33 cellular contexts compared by ENCODE assay signal in the genomic region with DNA sequence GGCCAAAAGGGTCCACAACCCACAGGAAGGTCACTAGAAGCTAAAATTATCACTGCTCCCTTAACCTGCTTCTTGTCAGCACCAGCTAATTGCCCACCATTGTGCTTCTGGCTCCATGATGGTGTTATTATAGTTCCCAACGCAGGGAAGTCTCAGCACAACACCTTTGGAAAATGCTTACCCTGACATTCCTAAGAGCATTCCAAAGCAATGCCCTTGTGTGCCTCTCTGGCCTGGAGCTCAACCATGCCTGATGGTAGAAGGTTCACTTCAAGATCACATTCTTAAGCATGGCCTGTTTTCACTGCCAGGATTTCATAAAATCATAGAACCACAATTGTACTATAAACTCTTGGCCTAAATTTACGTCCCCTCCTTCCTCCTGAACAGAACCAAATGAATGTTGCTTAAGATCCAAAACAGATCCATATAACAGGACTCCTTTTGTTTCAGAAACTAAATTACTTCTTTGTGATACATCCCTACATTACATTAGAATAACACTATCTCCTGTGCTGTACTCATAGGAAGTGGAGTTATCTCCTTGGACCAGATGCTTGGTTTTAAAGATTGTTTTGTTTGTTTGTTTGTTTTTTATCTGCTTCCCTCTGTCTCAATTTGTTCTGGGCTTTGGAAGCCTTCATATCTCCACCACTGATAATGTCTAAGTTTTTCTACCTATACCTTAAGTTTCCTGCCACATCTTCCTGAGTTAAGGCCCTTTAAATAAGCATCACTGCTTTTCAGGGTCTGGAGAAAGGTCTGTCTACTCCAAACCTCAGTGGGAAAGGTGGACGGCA. TPM values are rescaled to one million over a fixed set of nuclear protein-coding genes. Genes with fewer than 3 reads are reported as not detected.
DNase-seq lines count a peak whose midpoint lies in the region; ATAC-seq and TF ChIP-seq lines count a peak whose summit lies in the region.
"Had no signal": no experiment of that assay in that cellular context is flagged by ENCODE, and none has a peak within 500 bp of the region (broad histone marks: within the 10 kb centered on the region; RNA-seq: fewer than 3 reads in every experiment).

No MANE protein-coding gene starts in this region.

- H3K9me3 ChIP-seq in mammary epithelial cell (replicated peaks; ENCODE audit: insufficient read depth, low read length) (no peaks in the 10 kb centered on the region), upper lobe of right lung (no peaks in the 10 kb centered on the region)
- H3K9me3 ChIP-seq: HAP-1, thoracic aorta, vagina had no signal

- in situ Hi-C loops in mammary epithelial cell (cut with MboI; ENCODE audit: low sequenced_read_pairs in 2 of 2), result no loop called here

- H4K20me1 ChIP-seq in mammary epithelial cell (ENCODE audit: insufficient read depth, low read length), result no peaks in the 10 kb centered on the region

- H3K27ac ChIP-seq in mammary epithelial cell (ENCODE audit: insufficient read depth, low read depth, low read length) (no peak overlapping the region), upper lobe of right lung (no peak overlapping the region)
- H3K27ac ChIP-seq: spleen, thoracic aorta, vagina had no signal

- ATAC-seq in natural killer cell, result no peak
- ATAC-seq in natural killer cell treated with Interleukin-12 subunit alpha and Interleukin-12 subunit beta and Interleukin-15 and Interleukin-18, amount 100 ng/mL, for 72 hours, result no peak
- peak; percentile 54 for ATAC-seq in upper lobe of right lung
- no peak for ATAC-seq in HG03439 (IDR thresholded peaks at IDR 0.05; ENCODE audit: unreplicated experiment)
- ATAC-seq: activated CD4-positive, alpha-beta T cell treated with anti-CD3 and anti-CD28 coated beads for 36 hours; activated T-helper 17 cell treated with anti-CD3 and anti-CD28 coated beads, Interleukin-2, amount 50 U/mL, for 72 hours; GM12878; naive thymus-derived CD8-positive, alpha-beta T cell; Panc1; stimulated activated naive CD8-positive, alpha-beta T cell treated with anti-CD3 and anti-CD28 coated beads, Interleukin-15, amount 100 ng/mL, for 72 hours had no signal

- H3K36me3 ChIP-seq in mammary epithelial cell (ENCODE audit: insufficient read depth, low read length) (no peaks in the 10 kb centered on the region), upper lobe of right lung (no peaks in the 10 kb centered on the region)
- H3K36me3 ChIP-seq: HAP-1, thoracic aorta, vagina had no signal

- peaks cover 36 to 49% of the 10 kb centered on the region in 2 donors for H3K4me1 Mint-ChIP-seq in natural killer cell
- peaks cover 0 to 24% of the 10 kb centered on the region in 2 donors for H3K4me1 Mint-ChIP-seq in natural killer cell treated with Interleukin-12 subunit alpha and Interleukin-12 subunit beta and Interleukin-15 and Interleukin-18, amount 100 ng/mL, for 72 hours (ENCODE audit: low read depth in 2 of 2)

- H3K79me2 ChIP-seq in mammary epithelial cell (ENCODE audit: insufficient read depth, low read length), result peaks cover 31% of the 10 kb centered on the region

- CTCF ChIA-PET in mammary epithelial cell (lab: Charles Lee; ENCODE audit: low non-redundant PET), result no interaction called here

- no peak overlapping the region for H3K4me2 ChIP-seq in mammary epithelial cell (ENCODE audit: insufficient read depth, low read depth, low read length)

- peak overlapping the region; percentile 4 to 9 for H3K27ac Mint-ChIP-seq in natural killer cell
- no peak overlapping the region for H3K27ac Mint-ChIP-seq in natural killer cell treated with Interleukin-12 subunit alpha and Interleukin-12 subunit beta and Interleukin-15 and Interleukin-18, amount 100 ng/mL, for 72 hours
- H3K27ac Mint-ChIP-seq: activated CD4-positive, alpha-beta T cell treated with anti-CD3 and anti-CD28 coated beads for 36 hours; activated naive CD8-positive, alpha-beta T cell; activated T-helper 17 cell treated with anti-CD3 and anti-CD28 coated beads, Interleukin-2, amount 50 U/mL, for 72 hours had no signal

- H3K9me3 Mint-ChIP-seq in natural killer cell, result no peaks in the 10 kb centered on the region
- H3K9me3 Mint-ChIP-seq in natural killer cell treated with Interleukin-12 subunit alpha and Interleukin-12 subunit beta and Interleukin-15 and Interleukin-18, amount 100 ng/mL, for 72 hours, result no peaks in the 10 kb centered on the region
- H3K9me3 Mint-ChIP-seq: activated T-helper 17 cell treated with anti-CD3 and anti-CD28 coated beads, Interleukin-2, amount 50 U/mL, for 72 hours had no signal

- H2AFZ ChIP-seq in mammary epithelial cell (ENCODE audit: low read depth, low read length), result peak overlapping the region; percentile 9

- no peak for DNase-seq in natural killer cell
- DNase-seq in natural killer cell treated with Interleukin-12 subunit alpha and Interleukin-12 subunit beta and Interleukin-15 and Interleukin-18, amount 100 ng/mL, for 72 hours (ENCODE audit: low spot score), result no peak
- DNase-seq in mammary epithelial cell, result no peak
- peak; percentile 6 for DNase-seq in left kidney (ENCODE audit: low read depth, low spot score)
- DNase-seq in upper lobe of right lung, result no peak
- DNase-seq in SW 1271 (lab: John Stamatoyannopoulos, UW), result no peak
- DNase-seq in NCI-H526 (lab: John Stamatoyannopoulos, UW), result no peak
- DNase-seq: activated CD4-positive, alpha-beta T cell treated with anti-CD3 and anti-CD28 coated beads for 36 hours; anterior cingulate cortex; caudate nucleus; cortex of kidney; effector memory CD4-positive, alpha-beta T cell; EL; Karpas-422; naive thymus-derived CD8-positive, alpha-beta T cell; NCI-H2107; NCI-H446; NCI-H774; retina; SHP77; spleen; stimulated activated CD4-positive, alpha-beta T cell treated with anti-CD3 and anti-CD28 coated beads, Interleukin-2, amount 100 ng/mL, for 24 hours; stimulated activated CD8-positive, alpha-beta memory T cell treated with anti-CD3 and anti-CD28 coated beads, Interleukin-4, amount 100 ng/mL, for 48 hours; stimulated activated naive CD8-positive, alpha-beta T cell treated with anti-CD3 and anti-CD28 coated beads, Interleukin-15, amount 100 ng/mL, for 72 hours; T-helper 9 cell had no signal

- TF ChIP-seq CTCF in natural killer cell (IDR thresholded peaks at IDR 0.05) (no peak), mammary epithelial cell (conservative IDR thresholded peaks at IDR 0.05 in 1 of 2, IDR thresholded peaks at IDR 0.05 in 1 of 2; ENCODE audit: extremely low read depth in 1 of 2, insufficient read depth in 1 of 2, low read depth in 1 of 2, low read length in 2 of 2) (no peak), upper lobe of right lung (IDR thresholded peaks at IDR 0.05) (no peak)

- no TSS peak for BruUV-seq in mammary epithelial cell (replicated peaks; lab: Mats Ljungman, UMichigan)

- WGBS in mammary epithelial cell (ENCODE audit: low coverage, missing lambda C conversion rate), result 0% methylated on average over 3 of the region's 3 CpGs

- H3K9ac ChIP-seq in mammary epithelial cell (ENCODE audit: insufficient read depth, low read length), result no peak overlapping the region

- H3K36me3 Mint-ChIP-seq in natural killer cell, result no peaks in the 10 kb centered on the region
- H3K36me3 Mint-ChIP-seq in natural killer cell treated with Interleukin-12 subunit alpha and Interleukin-12 subunit beta and Interleukin-15 and Interleukin-18, amount 100 ng/mL, for 72 hours, result no peaks in the 10 kb centered on the region

- intact Hi-C loops in natural killer cell (cut with micrococcal nuclease), result no loop called here
- intact Hi-C loops in mammary epithelial cell (cut with micrococcal nuclease), result no loop called here
- intact Hi-C loops in upper lobe of right lung (cut with DNase I), result no loop called here

- H3K27me3 ChIP-seq in mammary epithelial cell (ENCODE audit: insufficient read depth, low read length) (no peaks in the 10 kb centered on the region), upper lobe of right lung (no peaks in the 10 kb centered on the region)
- H3K27me3 ChIP-seq: spleen, vagina had no signal

- dilution Hi-C loops in mammary epithelial cell (cut with HindIII; ENCODE audit: low sequenced_read_pairs), result no loop called here

- peaks cover 5% of the 10 kb centered on the region for H3K4me1 ChIP-seq in mammary epithelial cell (ENCODE audit: insufficient read depth, low read length)
- H3K4me1 ChIP-seq in upper lobe of right lung, result no peaks in the 10 kb centered on the region
- H3K4me1 ChIP-seq: HAP-1, vagina had no signal

- no peaks in the 10 kb centered on the region for H3K27me3 Mint-ChIP-seq in natural killer cell (ENCODE audit: low read depth in 2 of 2)
- no peaks in the 10 kb centered on the region for H3K27me3 Mint-ChIP-seq in natural killer cell treated with Interleukin-12 subunit alpha and Interleukin-12 subunit beta and Interleukin-15 and Interleukin-18, amount 100 ng/mL, for 72 hours
- H3K27me3 Mint-ChIP-seq: activated CD4-positive, alpha-beta T cell treated with anti-CD3 and anti-CD28 coated beads for 36 hours; activated naive CD8-positive, alpha-beta T cell; activated T-helper 17 cell treated with anti-CD3 and anti-CD28 coated beads, Interleukin-2, amount 50 U/mL, for 72 hours; naive thymus-derived CD8-positive, alpha-beta T cell; stimulated activated naive CD8-positive, alpha-beta T cell treated with anti-CD3 and anti-CD28 coated beads, Interleukin-15, amount 100 ng/mL, for 72 hours had no signal

- no peak overlapping the region for H3K4me3 ChIP-seq in mammary epithelial cell (replicated peaks in 1 of 3; ENCODE audit: insufficient read depth in 1 of 3, low read depth in 2 of 3, low read length in 3 of 3)
- no peak overlapping the region for H3K4me3 ChIP-seq in upper lobe of right lung
- H3K4me3 ChIP-seq: GM12878, HAP-1, spleen, thoracic aorta, vagina had no signal

- H3K4me3 Mint-ChIP-seq in natural killer cell, result no peak overlapping the region
- H3K4me3 Mint-ChIP-seq in natural killer cell treated with Interleukin-12 subunit alpha and Interleukin-12 subunit beta and Interleukin-15 and Interleukin-18, amount 100 ng/mL, for 72 hours, result no peak overlapping the region
- H3K4me3 Mint-ChIP-seq: activated CD4-positive, alpha-beta T cell treated with anti-CD3 and anti-CD28 coated beads for 36 hours; activated naive CD8-positive, alpha-beta T cell; activated T-helper 17 cell treated with anti-CD3 and anti-CD28 coated beads, Interleukin-2, amount 50 U/mL, for 72 hours; naive thymus-derived CD8-positive, alpha-beta T cell; stimulated activated naive CD8-positive, alpha-beta T cell treated with anti-CD3 and anti-CD28 coated beads, Interleukin-15, amount 100 ng/mL, for 72 hours had no signal

RNA-seq across cellular contexts. Expression of gene ARL15, which starts 32.1 kb away (rescaled TPM):
- total RNA-seq in natural killer cell (10 to 100 TPM; 28.9 to 35.1 (median 33.1) TPM), mammary epithelial cell (10 to 100 TPM; 31.5 to 40.0 TPM), upper lobe of right lung (29.5 TPM)
- total RNA-seq in natural killer cell treated with Interleukin-12 subunit alpha and Interleukin-12 subunit beta and Interleukin-15 and Interleukin-18, amount 100 ng/mL, for 72 hours, result 10 to 100 TPM; 12.0 to 13.0 TPM
- polyA plus RNA-seq in mammary epithelial cell, result 12.6 TPM
- 30.9 TPM for polyA minus RNA-seq in mammary epithelial cell

Comparison
In these comparisons a context has a peak if more than half of its experiments do, and no peak if none do; other contexts are left out.
1. H3K27ac Mint-ChIP-seq: peak in natural killer cell (2 of 2); none in natural killer cell treated with Interleukin-12 subunit alpha and Interleukin-12 subunit beta and Interleukin-15 and Interleukin-18, amount 100 ng/mL, for 72 hours (0 of 2).